8 cellular contexts compared by ENCODE assay signal in the genomic region with DNA sequence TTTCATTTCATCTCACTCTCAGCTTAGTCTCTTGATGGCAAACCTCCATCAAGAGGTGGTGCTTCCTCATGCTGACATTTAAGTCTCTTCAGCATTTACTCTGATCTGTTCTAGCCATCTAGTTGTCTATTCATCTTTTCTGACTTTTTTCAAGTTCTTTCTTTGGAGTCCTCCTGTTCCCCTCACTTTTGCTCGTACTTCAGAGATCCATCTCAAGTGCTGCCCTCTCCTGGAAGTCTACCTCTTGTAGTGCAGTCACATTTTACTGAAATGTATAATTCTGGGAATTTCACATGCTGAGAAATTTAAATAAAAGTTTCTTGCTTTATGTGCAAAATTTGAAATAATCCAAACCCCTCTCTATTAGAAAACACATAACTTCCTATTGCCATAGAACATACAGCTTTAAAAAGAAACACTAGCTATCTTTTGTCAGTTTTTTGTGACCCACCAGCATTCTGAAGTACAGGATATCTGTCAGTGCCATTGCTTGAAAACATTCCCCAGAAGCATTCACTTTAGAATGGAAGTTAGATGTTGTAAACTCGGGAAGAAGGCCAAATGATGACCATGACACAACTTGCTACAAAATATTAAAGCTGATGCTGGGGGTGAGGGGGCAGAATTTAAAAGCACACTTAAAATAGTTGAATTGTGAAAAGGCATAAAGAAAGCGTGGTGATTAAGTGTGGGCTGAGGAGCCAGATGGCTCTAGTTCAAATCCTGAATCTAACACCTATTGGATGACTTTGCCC. TPM values are rescaled to one million over a fixed set of nuclear protein-coding genes. Genes with fewer than 3 reads are reported as not detected.
A peak's percentile ranks its signal among the peaks of the same experiment; 100 is the strongest.
DNase-seq lines count a peak whose midpoint lies in the region; ATAC-seq and TF ChIP-seq lines count a peak whose summit lies in the region.

No MANE protein-coding gene starts in this region.

- ATAC-seq in SK-N-SH treated with all-trans-retinoic acid at 6 μM for 48 hours (peak; percentile 80), esophagus mucosa (no peak)

- TF ChIP-seq CTCF in C4-2B (conservative IDR thresholded peaks at IDR 0.05) (peak; percentile 62), GM12875 (IDR thresholded peaks at IDR 0.05; ENCODE audit: borderline replicate concordance, insufficient read depth, low read depth, low read length) (peak; percentile 32; the same call in 1 of the 2 replicates)

- H3K27ac ChIP-seq in C4-2B: no peak overlapping the region

- peak; percentile 65 for DNase-seq in iris pigment epithelial cell (ENCODE audit: low read depth)
- no peak for DNase-seq in NOMO-1 treated with DMSO at 0.1 percent for 48 hours (lab: John Stamatoyannopoulos, UW; ENCODE audit: unreplicated experiment)
- DNase-seq in activated effector memory CD4-positive, alpha-beta T cell treated with anti-CD3 and anti-CD28 coated beads, Interleukin-2, amount 50 U/mL, for 16 hours: no peak
- no peak for DNase-seq in NCI-H345 treated with DMSO at 0.1 percent for 48 hours (lab: John Stamatoyannopoulos, UW; ENCODE audit: unreplicated experiment)

- H3K4me3 ChIP-seq in GM12875 (ENCODE audit: low read depth, low read length): no peak overlapping the region

TF ChIP-seq in SK-N-SH treated with all-trans-retinoic acid at 6 μM for 48 hours, 23 proteins besides CTCF, POLR2A, EP300 and RAD21:
- TF ChIP-seq GLIS3 (CRISPR knock-in tag; IDR thresholded peaks at IDR 0.05) (no peak), BACH2 (CRISPR knock-in tag; IDR thresholded peaks at IDR 0.05; ENCODE audit: borderline replicate concordance) (no peak), ZNF8 (CRISPR knock-in tag; IDR thresholded peaks at IDR 0.05) (no peak), ZFP3 (CRISPR knock-in tag; IDR thresholded peaks at IDR 0.05) (no peak), PPARA (CRISPR knock-in tag; IDR thresholded peaks at IDR 0.05; ENCODE audit: borderline replicate concordance) (no peak), CSDC2 (CRISPR knock-in tag; IDR thresholded peaks at IDR 0.05) (no peak), RARB (CRISPR knock-in tag; IDR thresholded peaks at IDR 0.05) (no peak), TOX (CRISPR knock-in tag; IDR thresholded peaks at IDR 0.05; ENCODE audit: borderline replicate concordance) (no peak), ZNF70 (CRISPR knock-in tag; IDR thresholded peaks at IDR 0.05) (no peak), ARNTL (CRISPR knock-in tag; IDR thresholded peaks at IDR 0.05; ENCODE audit: borderline replicate concordance, low read depth) (no peak), ZC3H10 (CRISPR knock-in tag; IDR thresholded peaks at IDR 0.05) (no peak)
- TF ChIP-seq, protein P1, sequence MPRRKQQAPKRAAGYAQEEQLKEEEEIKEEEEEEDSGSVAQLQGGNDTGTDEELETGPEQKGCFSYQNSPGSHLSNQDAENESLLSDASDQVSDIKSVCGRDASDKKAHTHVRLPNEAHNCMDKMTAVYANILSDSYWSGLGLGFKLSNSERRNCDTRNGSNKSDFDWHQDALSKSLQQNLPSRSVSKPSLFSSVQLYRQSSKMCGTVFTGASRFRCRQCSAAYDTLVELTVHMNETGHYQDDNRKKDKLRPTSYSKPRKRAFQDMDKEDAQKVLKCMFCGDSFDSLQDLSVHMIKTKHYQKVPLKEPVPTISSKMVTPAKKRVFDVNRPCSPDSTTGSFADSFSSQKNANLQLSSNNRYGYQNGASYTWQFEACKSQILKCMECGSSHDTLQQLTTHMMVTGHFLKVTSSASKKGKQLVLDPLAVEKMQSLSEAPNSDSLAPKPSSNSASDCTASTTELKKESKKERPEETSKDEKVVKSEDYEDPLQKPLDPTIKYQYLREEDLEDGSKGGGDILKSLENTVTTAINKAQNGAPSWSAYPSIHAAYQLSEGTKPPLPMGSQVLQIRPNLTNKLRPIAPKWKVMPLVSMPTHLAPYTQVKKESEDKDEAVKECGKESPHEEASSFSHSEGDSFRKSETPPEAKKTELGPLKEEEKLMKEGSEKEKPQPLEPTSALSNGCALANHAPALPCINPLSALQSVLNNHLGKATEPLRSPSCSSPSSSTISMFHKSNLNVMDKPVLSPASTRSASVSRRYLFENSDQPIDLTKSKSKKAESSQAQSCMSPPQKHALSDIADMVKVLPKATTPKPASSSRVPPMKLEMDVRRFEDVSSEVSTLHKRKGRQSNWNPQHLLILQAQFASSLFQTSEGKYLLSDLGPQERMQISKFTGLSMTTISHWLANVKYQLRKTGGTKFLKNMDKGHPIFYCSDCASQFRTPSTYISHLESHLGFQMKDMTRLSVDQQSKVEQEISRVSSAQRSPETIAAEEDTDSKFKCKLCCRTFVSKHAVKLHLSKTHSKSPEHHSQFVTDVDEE (CRISPR knock-in tag; IDR thresholded peaks at IDR 0.05): no peak
- TF ChIP-seq, protein P2, sequence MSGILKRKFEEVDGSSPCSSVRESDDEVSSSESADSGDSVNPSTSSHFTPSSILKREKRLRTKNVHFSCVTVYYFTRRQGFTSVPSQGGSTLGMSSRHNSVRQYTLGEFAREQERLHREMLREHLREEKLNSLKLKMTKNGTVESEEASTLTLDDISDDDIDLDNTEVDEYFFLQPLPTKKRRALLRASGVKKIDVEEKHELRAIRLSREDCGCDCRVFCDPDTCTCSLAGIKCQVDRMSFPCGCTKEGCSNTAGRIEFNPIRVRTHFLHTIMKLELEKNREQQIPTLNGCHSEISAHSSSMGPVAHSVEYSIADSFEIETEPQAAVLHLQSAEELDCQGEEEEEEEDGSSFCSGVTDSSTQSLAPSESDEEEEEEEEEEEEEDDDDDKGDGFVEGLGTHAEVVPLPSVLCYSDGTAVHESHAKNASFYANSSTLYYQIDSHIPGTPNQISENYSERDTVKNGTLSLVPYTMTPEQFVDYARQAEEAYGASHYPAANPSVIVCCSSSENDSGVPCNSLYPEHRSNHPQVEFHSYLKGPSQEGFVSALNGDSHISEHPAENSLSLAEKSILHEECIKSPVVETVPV (CRISPR knock-in tag; IDR thresholded peaks at IDR 0.05): no peak
- TF ChIP-seq, protein P3, sequence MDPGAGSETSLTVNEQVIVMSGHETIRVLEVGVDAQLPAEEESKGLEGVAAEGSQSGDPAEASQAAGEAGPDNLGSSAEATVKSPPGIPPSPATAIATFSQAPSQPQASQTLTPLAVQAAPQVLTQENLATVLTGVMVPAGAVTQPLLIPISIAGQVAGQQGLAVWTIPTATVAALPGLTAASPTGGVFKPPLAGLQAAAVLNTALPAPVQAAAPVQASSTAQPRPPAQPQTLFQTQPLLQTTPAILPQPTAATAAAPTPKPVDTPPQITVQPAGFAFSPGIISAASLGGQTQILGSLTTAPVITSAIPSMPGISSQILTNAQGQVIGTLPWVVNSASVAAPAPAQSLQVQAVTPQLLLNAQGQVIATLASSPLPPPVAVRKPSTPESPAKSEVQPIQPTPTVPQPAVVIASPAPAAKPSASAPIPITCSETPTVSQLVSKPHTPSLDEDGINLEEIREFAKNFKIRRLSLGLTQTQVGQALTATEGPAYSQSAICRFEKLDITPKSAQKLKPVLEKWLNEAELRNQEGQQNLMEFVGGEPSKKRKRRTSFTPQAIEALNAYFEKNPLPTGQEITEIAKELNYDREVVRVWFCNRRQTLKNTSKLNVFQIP (CRISPR knock-in tag; IDR thresholded peaks at IDR 0.05; ENCODE audit: borderline replicate concordance, low read depth): no peak
- TF ChIP-seq, protein P4, sequence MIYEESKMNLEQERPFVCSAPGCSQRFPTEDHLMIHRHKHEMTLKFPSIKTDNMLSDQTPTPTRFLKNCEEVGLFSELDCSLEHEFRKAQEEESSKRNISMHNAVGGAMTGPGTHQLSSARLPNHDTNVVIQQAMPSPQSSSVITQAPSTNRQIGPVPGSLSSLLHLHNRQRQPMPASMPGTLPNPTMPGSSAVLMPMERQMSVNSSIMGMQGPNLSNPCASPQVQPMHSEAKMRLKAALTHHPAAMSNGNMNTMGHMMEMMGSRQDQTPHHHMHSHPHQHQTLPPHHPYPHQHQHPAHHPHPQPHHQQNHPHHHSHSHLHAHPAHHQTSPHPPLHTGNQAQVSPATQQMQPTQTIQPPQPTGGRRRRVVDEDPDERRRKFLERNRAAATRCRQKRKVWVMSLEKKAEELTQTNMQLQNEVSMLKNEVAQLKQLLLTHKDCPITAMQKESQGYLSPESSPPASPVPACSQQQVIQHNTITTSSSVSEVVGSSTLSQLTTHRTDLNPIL (CRISPR knock-in tag; IDR thresholded peaks at IDR 0.05; ENCODE audit: low read depth): no peak
- TF ChIP-seq, protein P5, sequence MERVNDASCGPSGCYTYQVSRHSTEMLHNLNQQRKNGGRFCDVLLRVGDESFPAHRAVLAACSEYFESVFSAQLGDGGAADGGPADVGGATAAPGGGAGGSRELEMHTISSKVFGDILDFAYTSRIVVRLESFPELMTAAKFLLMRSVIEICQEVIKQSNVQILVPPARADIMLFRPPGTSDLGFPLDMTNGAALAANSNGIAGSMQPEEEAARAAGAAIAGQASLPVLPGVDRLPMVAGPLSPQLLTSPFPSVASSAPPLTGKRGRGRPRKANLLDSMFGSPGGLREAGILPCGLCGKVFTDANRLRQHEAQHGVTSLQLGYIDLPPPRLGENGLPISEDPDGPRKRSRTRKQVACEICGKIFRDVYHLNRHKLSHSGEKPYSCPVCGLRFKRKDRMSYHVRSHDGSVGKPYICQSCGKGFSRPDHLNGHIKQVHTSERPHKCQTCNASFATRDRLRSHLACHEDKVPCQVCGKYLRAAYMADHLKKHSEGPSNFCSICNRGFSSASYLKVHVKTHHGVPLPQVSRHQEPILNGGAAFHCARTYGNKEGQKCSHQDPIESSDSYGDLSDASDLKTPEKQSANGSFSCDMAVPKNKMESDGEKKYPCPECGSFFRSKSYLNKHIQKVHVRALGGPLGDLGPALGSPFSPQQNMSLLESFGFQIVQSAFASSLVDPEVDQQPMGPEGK (CRISPR knock-in tag; IDR thresholded peaks at IDR 0.05; ENCODE audit: borderline replicate concordance): no peak

RNA-seq across cellular contexts. Expression of a gene that starts 21.9 kb away (rescaled TPM):
- total RNA-seq in esophagus mucosa: 10.0 TPM
